8 cellular contexts compared by ENCODE assay signal in the genomic region with DNA sequence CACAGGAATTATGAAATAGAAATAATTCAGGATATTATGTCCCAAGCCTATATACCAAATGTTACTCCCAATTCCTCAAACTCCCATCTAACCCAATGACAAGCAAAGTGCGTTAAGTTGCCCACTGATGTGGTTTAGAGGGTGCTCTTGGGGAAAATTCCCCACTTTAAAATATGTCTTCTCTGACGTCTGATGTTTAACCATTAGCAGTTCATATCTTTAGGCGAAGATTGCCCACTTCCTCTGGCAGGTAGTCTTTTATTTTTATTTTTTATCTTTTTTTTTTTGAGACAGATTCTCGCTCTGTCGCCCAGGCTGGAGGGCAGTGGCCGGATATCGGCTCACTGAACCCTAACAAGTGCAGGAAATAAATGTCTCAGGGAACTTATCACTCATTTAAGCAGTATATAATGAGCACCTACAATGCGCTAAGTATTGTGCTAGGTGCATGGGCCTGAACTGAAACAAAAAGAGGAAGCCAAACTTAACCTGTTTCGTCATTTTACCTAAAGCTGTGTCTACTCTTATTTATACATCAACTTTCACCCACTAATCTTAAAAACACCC. TPM values are rescaled to one million over a fixed set of nuclear protein-coding genes. Genes with fewer than 3 reads are reported as not detected.
DNase-seq lines count a peak whose midpoint lies in the region; ATAC-seq and TF ChIP-seq lines count a peak whose summit lies in the region.

No MANE protein-coding gene starts in this region.

- TF ChIP-seq EP300 in esophagus muscularis mucosa (IDR thresholded peaks at IDR 0.05) = no peak

- peaks cover 17 to 37% (median 32%) of the 10 kb centered on the region in 4 donors for H3K4me1 ChIP-seq in esophagus muscularis mucosa

- H3K27me3 ChIP-seq in esophagus muscularis mucosa = no peaks in the 10 kb centered on the region

- DNase-seq in GM13976 (ENCODE audit: low spot score) (peak; percentile 59), T-helper 2 cell (peak in 3 of 5 experiments; percentile 65 to 87 (median 85)), esophagus muscularis mucosa (ENCODE audit: extremely low spot score) (no peak), GM19238 (ENCODE audit: insufficient read length, low spot score) (no peak), NCI-H1048 (lab: John Stamatoyannopoulos, UW) (no peak), sciatic nerve (ENCODE audit: low spot score) (no peak)
- DNase-seq in stimulated activated naive CD8-positive, alpha-beta T cell treated with anti-CD3 and anti-CD28 coated beads, Interleukin-15, Interleukin-2, amounts not matched to agents 100 U/mL and 50 U/mL, for 24 hours = peak; percentile 30

- H3K27ac ChIP-seq in esophagus muscularis mucosa (replicated peaks in 1 of 4) = peak overlapping the region; percentile 90 to 99 (median 96)

- no peak for TF ChIP-seq POLR2A in esophagus muscularis mucosa (IDR thresholded peaks at IDR 0.05; ENCODE audit: low read depth)

- ATAC-seq in HG02798 (IDR thresholded peaks at IDR 0.05; ENCODE audit: poor library complexity, unreplicated experiment) (peak; percentile 8), sciatic nerve (no peak)
- ATAC-seq in stimulated activated naive CD8-positive, alpha-beta T cell treated with anti-CD3 and anti-CD28 coated beads, Interleukin-15, Interleukin-2, amounts not matched to agents 100 U/mL and 50 U/mL, for 24 hours = peak; percentile 37

- WGBS in esophagus muscularis mucosa = 80% methylated on average over 9 of the region's 9 CpGs

- H3K9me3 ChIP-seq in esophagus muscularis mucosa = no peaks in the 10 kb centered on the region

- H3K36me3 ChIP-seq in esophagus muscularis mucosa = no peaks in the 10 kb centered on the region

- in situ Hi-C loops in GM13976 (cut with MboI; ENCODE audit: low sequenced_read_pairs, unreplicated experiment) = no loop called here

- intact Hi-C loops in esophagus muscularis mucosa (cut with DNase I) = loop anchor here (5.0 kb wide), 2 partner anchors 49 to 104 kb away; no protein-coding TSS in a partner anchor
- intact Hi-C loops in sciatic nerve (cut with DNase I) = no loop called here

- H3K4me3 ChIP-seq in esophagus muscularis mucosa = peak overlapping the region; percentile 80 to 100 (median 90)

- no peak for TF ChIP-seq CTCF in GM13976 (IDR thresholded peaks at IDR 0.05; ENCODE audit: borderline replicate concordance, control extremely low read depth, extremely low read depth, insufficient read depth, missing control alignments)
- TF ChIP-seq CTCF in esophagus muscularis mucosa (IDR thresholded peaks at IDR 0.05) = no peak

RNA-seq across cellular contexts. Expression of a gene that starts 1.3 kb away (rescaled TPM):
- total RNA-seq in esophagus muscularis mucosa (10 to 100 TPM; 22.9 to 44.4 (median 31.9) TPM), sciatic nerve (61.9 TPM)

Comparison
In these comparisons a context has a peak if more than half of its experiments do, and no peak if none do; other contexts are left out.
1. DNase-seq: peak in GM13976 (single experiment), T-helper 2 cell (3 of 5) and stimulated activated naive CD8-positive, alpha-beta T cell treated with anti-CD3 and anti-CD28 coated beads, Interleukin-15, Interleukin-2, amounts not matched to agents 100 U/mL and 50 U/mL, for 24 hours (single experiment); none in esophagus muscularis mucosa (single experiment), GM19238 (single experiment), NCI-H1048 (single experiment) and sciatic nerve (single experiment).